In genomic region chr2:74031203-74031602, GRCh38 we compare ENCODE assay signal across 12 cellular contexts. TPM values are rescaled to one million over a fixed set of nuclear protein-coding genes. Genes with fewer than 3 reads are reported as not detected.
A peak's percentile ranks its signal among the peaks of the same experiment; 100 is the strongest.
DNase-seq lines count a peak whose midpoint lies in the region; ATAC-seq lines count a peak whose summit lies in the region.
"Had no signal": no experiment of that assay in that cellular context is flagged by ENCODE, and none has a peak within 500 bp of the region (broad histone marks: within the 10 kb centered on the region; RNA-seq: fewer than 3 reads in every experiment).

No MANE protein-coding gene starts in this region.

- peaks cover 85% of the 10 kb centered on the region for H3K4me1 Mint-ChIP-seq in activated T-cell treated with anti-CD3 and anti-CD28 coated beads, Interleukin-2, amount 50 U/mL, for 24 hours (ENCODE audit: low read depth)
- peaks cover 58% of the 10 kb centered on the region for H3K4me1 Mint-ChIP-seq in activated naive CD8-positive, alpha-beta T cell treated with anti-CD3 and anti-CD28 coated beads, Interleukin-2, amount 10 ng/mL, durations not matched to agents 7 days and 5 days
- H3K4me1 Mint-ChIP-seq in stimulated activated naive B cell treated with anti-CD40 and anti-IgM and Interleukin-4, amounts not matched to agents 10 μg/mL and 1 μg/mL and 100 μg/mL, for 72 hours = peaks cover 41 to 80% of the 10 kb centered on the region in 2 donors

- H3K27ac Mint-ChIP-seq in activated T-cell treated with anti-CD3 and anti-CD28 coated beads, Interleukin-2, amount 50 U/mL, for 24 hours = peak overlapping the region; percentile 94
- H3K27ac Mint-ChIP-seq in activated naive CD8-positive, alpha-beta T cell treated with anti-CD3 and anti-CD28 coated beads, Interleukin-2, amount 10 ng/mL, durations not matched to agents 7 days and 5 days = peak overlapping the region; percentile 97
- H3K27ac Mint-ChIP-seq in stimulated activated naive B cell treated with anti-CD40 and anti-IgM and Interleukin-4, amounts not matched to agents 10 μg/mL and 1 μg/mL and 100 μg/mL, for 72 hours = peak overlapping the region; percentile 83

- no peak for DNase-seq in activated T-cell treated with anti-CD3 and anti-CD28 coated beads, Interleukin-2, amount 50 U/mL, for 24 hours
- DNase-seq in activated T-cell treated with anti-CD3 and anti-CD28 coated beads, Interleukin-2, amount 50 U/mL, for 1 hour = no peak
- DNase-seq in NOMO-1 treated with DMSO at 0.1 percent for 48 hours (lab: John Stamatoyannopoulos, UW; ENCODE audit: unreplicated experiment) (peak; percentile 35), NCI-H1930 (lab: John Stamatoyannopoulos, UW) (no peak), NCI-H1048 (lab: John Stamatoyannopoulos, UW) (no peak), NCI-H446 treated with DMSO at 0.1 percent for 48 hours (lab: John Stamatoyannopoulos, UW) (no peak)
- no peak for DNase-seq in activated naive CD8-positive, alpha-beta T cell treated with anti-CD3 and anti-CD28 coated beads, Interleukin-2, amount 10 ng/mL, durations not matched to agents 7 days and 5 days
- no peak for DNase-seq in stimulated activated naive B cell treated with anti-CD40 and anti-IgM and Interleukin-4, amounts not matched to agents 10 μg/mL and 1 μg/mL and 100 μg/mL, for 72 hours
- DNase-seq: effector memory CD4-positive, alpha-beta T cell; kidney glomerular epithelial cell; NCI-H1092; NCI-H524 had no signal

- no peak for ATAC-seq in activated naive CD8-positive, alpha-beta T cell treated with anti-CD3 and anti-CD28 coated beads, Interleukin-2, amount 10 ng/mL, durations not matched to agents 7 days and 5 days (ENCODE audit: low read depth)
- ATAC-seq in stimulated activated naive B cell treated with anti-CD40 and anti-IgM and Interleukin-4, amounts not matched to agents 10 μg/mL and 1 μg/mL and 100 μg/mL, for 72 hours (replicated peaks) = no peak

- H3K4me3 Mint-ChIP-seq in activated T-cell treated with anti-CD3 and anti-CD28 coated beads, Interleukin-2, amount 50 U/mL, for 24 hours = no peak overlapping the region
- peak overlapping the region; percentile 90 for H3K4me3 Mint-ChIP-seq in activated naive CD8-positive, alpha-beta T cell treated with anti-CD3 and anti-CD28 coated beads, Interleukin-2, amount 10 ng/mL, durations not matched to agents 7 days and 5 days
- peak overlapping the region; percentile 40 to 60 for H3K4me3 Mint-ChIP-seq in stimulated activated naive B cell treated with anti-CD40 and anti-IgM and Interleukin-4, amounts not matched to agents 10 μg/mL and 1 μg/mL and 100 μg/mL, for 72 hours

- peaks cover 5% of the 10 kb centered on the region for H3K9me3 Mint-ChIP-seq in activated T-cell treated with anti-CD3 and anti-CD28 coated beads, Interleukin-2, amount 50 U/mL, for 24 hours
- peaks cover 2% of the 10 kb centered on the region for H3K9me3 Mint-ChIP-seq in activated naive CD8-positive, alpha-beta T cell treated with anti-CD3 and anti-CD28 coated beads, Interleukin-2, amount 10 ng/mL, durations not matched to agents 7 days and 5 days
- no peaks in the 10 kb centered on the region for H3K9me3 Mint-ChIP-seq in stimulated activated naive B cell treated with anti-CD40 and anti-IgM and Interleukin-4, amounts not matched to agents 10 μg/mL and 1 μg/mL and 100 μg/mL, for 72 hours

- POLR2A ChIA-PET in activated naive CD8-positive, alpha-beta T cell treated with anti-CD3 and anti-CD28 coated beads, Interleukin-2, amount 10 ng/mL, durations not matched to agents 7 days and 5 days (lab: Charles Lee) = interaction anchor here (1.5 to 1.8 kb wide), 2 partner anchors 22 to 44 kb away, joined by 5 to 9 read pairs; no protein-coding TSS in a partner anchor

- no peaks in the 10 kb centered on the region for H3K27me3 Mint-ChIP-seq in activated T-cell treated with anti-CD3 and anti-CD28 coated beads, Interleukin-2, amount 50 U/mL, for 24 hours
- H3K27me3 Mint-ChIP-seq in activated naive CD8-positive, alpha-beta T cell treated with anti-CD3 and anti-CD28 coated beads, Interleukin-2, amount 10 ng/mL, durations not matched to agents 7 days and 5 days = no peaks in the 10 kb centered on the region
- H3K27me3 Mint-ChIP-seq in stimulated activated naive B cell treated with anti-CD40 and anti-IgM and Interleukin-4, amounts not matched to agents 10 μg/mL and 1 μg/mL and 100 μg/mL, for 72 hours = no peaks in the 10 kb centered on the region

- peaks cover 17% of the 10 kb centered on the region for H3K36me3 Mint-ChIP-seq in activated T-cell treated with anti-CD3 and anti-CD28 coated beads, Interleukin-2, amount 50 U/mL, for 24 hours (ENCODE audit: low read depth)
- peaks cover 9% of the 10 kb centered on the region for H3K36me3 Mint-ChIP-seq in activated naive CD8-positive, alpha-beta T cell treated with anti-CD3 and anti-CD28 coated beads, Interleukin-2, amount 10 ng/mL, durations not matched to agents 7 days and 5 days
- peaks cover 10 to 15% of the 10 kb centered on the region in 2 donors for H3K36me3 Mint-ChIP-seq in stimulated activated naive B cell treated with anti-CD40 and anti-IgM and Interleukin-4, amounts not matched to agents 10 μg/mL and 1 μg/mL and 100 μg/mL, for 72 hours

RNA-seq across cellular contexts. Expression of gene TET3, which starts 46.5 kb away (rescaled TPM):
- total RNA-seq in activated naive CD8-positive, alpha-beta T cell treated with anti-CD3 and anti-CD28 coated beads, Interleukin-2, amount 10 ng/mL, durations not matched to agents 7 days and 5 days = 10 to 100 TPM; 19.9 to 21.0 TPM
